Comparison of ENCODE assay signal across 9 cellular contexts in genomic region chr6:81750660-81751387, GRCh38. TPM values are rescaled to one million over a fixed set of nuclear protein-coding genes. Genes with fewer than 3 reads are reported as not detected.
DNase-seq lines count a peak whose midpoint lies in the region; ATAC-seq, FAIRE-seq and TF ChIP-seq lines count a peak whose summit lies in the region.
"Had no signal": no experiment of that assay in that cellular context is flagged by ENCODE, and none has a peak within 500 bp of the region (broad histone marks: within the 10 kb centered on the region; RNA-seq: fewer than 3 reads in every experiment).

No MANE protein-coding gene starts in this region.

- no peak for DNase-seq in activated CD4-positive, alpha-beta T cell treated with anti-CD3 and anti-CD28 coated beads, Interleukin-2, amount 10 ng/mL, durations not matched to agents 24 days and 14 days
- no peak for DNase-seq in activated CD4-positive, alpha-beta T cell treated with anti-CD3 and anti-CD28 coated beads, Interleukin-2, amount 50 U/mL, for 1 hour
- no peak for DNase-seq in kidney
- no peak for DNase-seq in testis
- DNase-seq in OCI-LY7 (ENCODE audit: low spot score) = no peak

- H3K9me3 ChIP-seq in kidney (ENCODE audit: control insufficient read depth in 1 of 2, low read length in 2 of 2) (no peaks in the 10 kb centered on the region), testis (no peaks in the 10 kb centered on the region), OCI-LY7 (ENCODE audit: low read length) (no peaks in the 10 kb centered on the region; the same call in 1 of the 2 replicates)

- peaks cover 51% of the 10 kb centered on the region for H3K27me3 Mint-ChIP-seq in activated CD4-positive, alpha-beta T cell treated with anti-CD3 and anti-CD28 coated beads, Interleukin-2, amount 10 ng/mL, durations not matched to agents 24 days and 14 days
- H3K27me3 Mint-ChIP-seq in activated T-helper 17 cell treated with anti-CD3 and anti-CD28 coated beads, Interleukin-2, amount 50 U/mL, for 72 hours = peaks cover 16% of the 10 kb centered on the region

- H3K9me2 ChIP-seq in OCI-LY7 (ENCODE audit: insufficient read depth, low read length) = no peaks in the 10 kb centered on the region

- WGBS in testis, 2 donors = 9 to 17% methylated on average over 12 of the region's 12 CpGs

- no peaks in the 10 kb centered on the region for H4K20me1 ChIP-seq in OCI-LY7 (ENCODE audit: insufficient read depth, low read length)

- H3K27me3 ChIP-seq in testis = no peaks in the 10 kb centered on the region

- H3K9ac ChIP-seq in kidney (ENCODE audit: low read length in 2 of 2) = peak overlapping the region; percentile 36 to 63

- BruUV-seq in OCI-LY7 (replicated peaks; lab: Mats Ljungman, UMichigan) = no TSS peak

- H3K4me1 ChIP-seq in kidney (ENCODE audit: control insufficient read depth in 1 of 2, insufficient read depth in 1 of 2, low read depth in 1 of 2, low read length in 2 of 2) = peaks cover 4 to 5% of the 10 kb centered on the region in 2 donors
- no peaks in the 10 kb centered on the region for H3K4me1 ChIP-seq in testis
- no peaks in the 10 kb centered on the region for H3K4me1 ChIP-seq in OCI-LY7 (ENCODE audit: insufficient read depth, low read length, poor library complexity, severe bottlenecking)

- ATAC-seq in activated T-helper 17 cell treated with anti-CD3 and anti-CD28 coated beads, Interleukin-2, amount 50 U/mL, for 72 hours (replicated peaks) = no peak
- no peak for ATAC-seq in GM18517 (IDR thresholded peaks at IDR 0.05; ENCODE audit: unreplicated experiment)
- no peak for ATAC-seq in GM21723 (IDR thresholded peaks at IDR 0.05; ENCODE audit: unreplicated experiment)

- no peak overlapping the region for H3K4me2 ChIP-seq in OCI-LY7 (ENCODE audit: low read length)

- no peaks in the 10 kb centered on the region for H3K36me3 ChIP-seq in kidney (ENCODE audit: control insufficient read depth in 1 of 2, insufficient read depth in 2 of 2, low read length in 2 of 2)
- no peaks in the 10 kb centered on the region for H3K36me3 ChIP-seq in testis (ENCODE audit: low read depth, missing control alignments)
- no peaks in the 10 kb centered on the region for H3K36me3 ChIP-seq in OCI-LY7 (ENCODE audit: insufficient read depth, low read length)

- H3K79me2 ChIP-seq in OCI-LY7 (ENCODE audit: insufficient read depth, low read depth, low read length) = no peaks in the 10 kb centered on the region

- POLR2A ChIA-PET in OCI-LY7 (lab: Charles Lee) = no interaction called here

- H3K9me3 Mint-ChIP-seq in activated CD4-positive, alpha-beta T cell treated with anti-CD3 and anti-CD28 coated beads, Interleukin-2, amount 10 ng/mL, durations not matched to agents 24 days and 14 days = no peaks in the 10 kb centered on the region
- H3K9me3 Mint-ChIP-seq in activated T-helper 17 cell treated with anti-CD3 and anti-CD28 coated beads, Interleukin-2, amount 50 U/mL, for 72 hours = no peaks in the 10 kb centered on the region

- TF ChIP-seq POLR2A in testis (IDR thresholded peaks at IDR 0.05) = no peak

- no peak overlapping the region for H2AFZ ChIP-seq in OCI-LY7 (ENCODE audit: low read length)

- H3K36me3 Mint-ChIP-seq in activated CD4-positive, alpha-beta T cell treated with anti-CD3 and anti-CD28 coated beads, Interleukin-2, amount 10 ng/mL, durations not matched to agents 24 days and 14 days (ENCODE audit: low read depth) = no peaks in the 10 kb centered on the region
- peaks cover 8% of the 10 kb centered on the region for H3K36me3 Mint-ChIP-seq in activated T-helper 17 cell treated with anti-CD3 and anti-CD28 coated beads, Interleukin-2, amount 50 U/mL, for 72 hours (ENCODE audit: low read depth)

- no peak for FAIRE-seq in kidney (lab: Jason Lieb, UNC)
- FAIRE-seq: G401.6 had no signal

- H3K4me3 Mint-ChIP-seq in activated CD4-positive, alpha-beta T cell treated with anti-CD3 and anti-CD28 coated beads, Interleukin-2, amount 10 ng/mL, durations not matched to agents 24 days and 14 days = peak overlapping the region; percentile 89
- peak overlapping the region; percentile 83 for H3K4me3 Mint-ChIP-seq in activated T-helper 17 cell treated with anti-CD3 and anti-CD28 coated beads, Interleukin-2, amount 50 U/mL, for 72 hours

- peak overlapping the region in 1 of 2 donors; percentile 99 for H3K27ac ChIP-seq in kidney (ENCODE audit: low read depth in 2 of 2, low read length in 2 of 2)
- H3K27ac ChIP-seq in testis = peak overlapping the region; percentile 97
- H3K27ac ChIP-seq in OCI-LY7 (ENCODE audit: low read depth, low read length, poor library complexity, severe bottlenecking) = no peak overlapping the region

- H3K27ac Mint-ChIP-seq in activated CD4-positive, alpha-beta T cell treated with anti-CD3 and anti-CD28 coated beads, Interleukin-2, amount 10 ng/mL, durations not matched to agents 24 days and 14 days = no peak overlapping the region
- H3K27ac Mint-ChIP-seq in activated T-helper 17 cell treated with anti-CD3 and anti-CD28 coated beads, Interleukin-2, amount 50 U/mL, for 72 hours = peak overlapping the region; percentile 45

- intact Hi-C loops in activated CD4-positive, alpha-beta T cell treated with anti-CD3 and anti-CD28 coated beads, Interleukin-2, amount 10 ng/mL, durations not matched to agents 24 days and 14 days (cut with micrococcal nuclease) = loop anchor here (5.0 to 10.0 kb wide), 3 partner anchors 496 to 1746 kb away; partner anchors contain the start of genes DOP1A, IBTK, TTK and UBE3D
- intact Hi-C loops in kidney (cut with DNase I) = no loop called here
- intact Hi-C loops in testis (cut with DNase I; ENCODE audit: low total_unique reads) = no loop called here
- intact Hi-C loops in OCI-LY7 (cut with micrococcal nuclease; ENCODE audit: unreplicated experiment) = no loop called here

- H3K4me1 Mint-ChIP-seq in activated CD4-positive, alpha-beta T cell treated with anti-CD3 and anti-CD28 coated beads, Interleukin-2, amount 10 ng/mL, durations not matched to agents 24 days and 14 days = peaks cover 21% of the 10 kb centered on the region
- peaks cover 5% of the 10 kb centered on the region for H3K4me1 Mint-ChIP-seq in activated T-helper 17 cell treated with anti-CD3 and anti-CD28 coated beads, Interleukin-2, amount 50 U/mL, for 72 hours

- CTCF ChIA-PET in OCI-LY7 (lab: Charles Lee; ENCODE audit: unreplicated experiment) = no interaction called here

- TF ChIP-seq CTCF in kidney (IDR thresholded peaks at IDR 0.05; ENCODE audit: borderline replicate concordance, extremely low read depth, insufficient read depth) (no peak), testis (IDR thresholded peaks at IDR 0.05) (no peak), OCI-LY7 (conservative IDR thresholded peaks at IDR 0.05; ENCODE audit: low read length) (no peak)

- H3K4me3 ChIP-seq in kidney (ENCODE audit: low read length in 2 of 2) = peak overlapping the region; percentile 77 to 97
- peak overlapping the region; percentile 81 to 92 for H3K4me3 ChIP-seq in testis
- no peak overlapping the region for H3K4me3 ChIP-seq in OCI-LY7 (ENCODE audit: low read depth, low read length, poor library complexity, severe bottlenecking)

RNA-seq across cellular contexts. Expression of gene TENT5A, which starts 1.7 kb away (rescaled TPM):
- total RNA-seq in activated CD4-positive, alpha-beta T cell treated with anti-CD3 and anti-CD28 coated beads, Interleukin-2, amount 10 ng/mL, durations not matched to agents 24 days and 14 days = 0.30 and 0.90 TPM in 2 replicates
- under 1 TPM; 0.41 to 0.79 TPM for total RNA-seq in activated T-helper 17 cell treated with anti-CD3 and anti-CD28 coated beads, Interleukin-2, amount 50 U/mL, for 72 hours
- total RNA-seq in kidney (13.4 TPM), testis (1 to 10 TPM; 7.0 to 9.2 TPM), OCI-LY7 (2022) (not detected in 2 replicates)
- polyA plus RNA-seq in kidney (ENCODE audit: insufficient read depth, low read depth, low replicate concordance) (3.2 TPM), testis (ENCODE audit: insufficient read depth, low read depth, low replicate concordance) (9.2 TPM)
- not detected in 2 replicates for total RNA-seq in OCI-LY7 (2014; rRNA removed; shearing (Covaris generic))
